In the genomic region with DNA sequence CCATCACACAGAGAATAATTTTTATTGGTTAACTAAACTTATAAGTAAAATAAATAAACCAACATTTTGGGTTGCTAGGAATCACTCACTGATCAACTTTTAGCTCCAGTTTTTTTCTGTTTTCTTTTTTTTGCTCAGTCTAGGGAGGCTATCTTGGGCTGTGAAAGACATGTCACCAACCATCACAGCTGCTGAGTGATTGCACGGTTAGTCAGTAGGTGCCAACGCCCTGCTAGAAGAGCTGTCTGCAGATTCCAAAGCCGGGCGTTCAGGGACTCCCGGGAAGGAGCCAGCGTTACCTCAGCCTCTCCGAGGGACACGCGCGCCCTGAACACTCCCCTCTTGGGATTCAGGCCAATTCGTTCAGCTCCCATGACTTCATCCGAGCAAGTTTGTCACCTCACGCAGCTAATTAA, we compare ENCODE assay signal across 9 cellular contexts.
DNase-seq lines count a peak whose midpoint lies in the region; ATAC-seq, FAIRE-seq and TF ChIP-seq lines count a peak whose summit lies in the region.
"Had no signal": no experiment of that assay in that cellular context is flagged by ENCODE, and none has a peak within 500 bp of the region (broad histone marks: within the 10 kb centered on the region; RNA-seq: fewer than 3 reads in every experiment).

No MANE protein-coding gene starts in this region.

- no peak for FAIRE-seq in urothelium cell line (lab: Jason Lieb, UNC)
- FAIRE-seq: endometrium had no signal

- peak overlapping the region; percentile 98 to 100 for H3K4me3 Mint-ChIP-seq in effector memory CD8-positive, alpha-beta T cell

- H3K9me2 ChIP-seq in SU-DHL-6 (replicated peaks; ENCODE audit: insufficient read depth, low read length) = no peaks in the 10 kb centered on the region

- H3K36me3 ChIP-seq in SU-DHL-6 (ENCODE audit: low read length) = no peaks in the 10 kb centered on the region

- H3K79me2 ChIP-seq in SU-DHL-6 (ENCODE audit: insufficient read depth, low read length) = peaks cover 62% of the 10 kb centered on the region

- no peaks in the 10 kb centered on the region for H3K27me3 Mint-ChIP-seq in effector memory CD8-positive, alpha-beta T cell

- no peaks in the 10 kb centered on the region; the same call in 1 of the 2 replicates for H3F3A ChIP-seq in SU-DHL-6 (ENCODE audit: insufficient read depth)

- H3K4me2 ChIP-seq in SU-DHL-6 (ENCODE audit: low read depth, low read length, poor library complexity, severe bottlenecking) = peak overlapping the region; percentile 98

- no peak for TF ChIP-seq CTCF in SU-DHL-6 (IDR thresholded peaks at IDR 0.05; ENCODE audit: insufficient read depth, low read length, poor library complexity, severe bottlenecking)

- peak overlapping the region; percentile 100 for H3K27ac Mint-ChIP-seq in effector memory CD8-positive, alpha-beta T cell

- H4K20me1 ChIP-seq in SU-DHL-6 (ENCODE audit: low read depth, low read length) = no peaks in the 10 kb centered on the region

- H2AFZ ChIP-seq in SU-DHL-6 (ENCODE audit: low read depth, low read length, severe bottlenecking) = peak overlapping the region; percentile 58

- H3K9me3 Mint-ChIP-seq in effector memory CD8-positive, alpha-beta T cell = no peaks in the 10 kb centered on the region

- H3K27ac ChIP-seq in SU-DHL-6 (ENCODE audit: low read depth, low read length) = peak overlapping the region; percentile 78

- peak; percentile 21 for ATAC-seq in GM19467 (IDR thresholded peaks at IDR 0.05; ENCODE audit: unreplicated experiment)
- peak; percentile 5 for ATAC-seq in HG03469 (IDR thresholded peaks at IDR 0.05; ENCODE audit: unreplicated experiment)
- peak; percentile 10 for ATAC-seq in effector memory CD8-positive, alpha-beta T cell (replicated peaks)

- peaks cover 10% of the 10 kb centered on the region for H3K36me3 Mint-ChIP-seq in effector memory CD8-positive, alpha-beta T cell (ENCODE audit: insufficient read depth)

- DNase-seq in EL = peak; percentile 84
- DNase-seq in effector memory CD8-positive, alpha-beta T cell = no peak
- peak; percentile 24 for DNase-seq in middle frontal gyrus (ENCODE audit: extremely low spot score, low spot score)
- peak; percentile 77 for DNase-seq in urothelium cell line (ENCODE audit: low spot score)
- DNase-seq in retina = no peak

- H3K9ac ChIP-seq in SU-DHL-6 (ENCODE audit: low read length) = peak overlapping the region; percentile 84

- peak overlapping the region; percentile 76 for H3K4me3 ChIP-seq in SU-DHL-6 (ENCODE audit: insufficient read depth, low read length, poor library complexity, severe bottlenecking)

- H3K4me1 Mint-ChIP-seq in effector memory CD8-positive, alpha-beta T cell (ENCODE audit: low read depth in 2 of 2) = peaks cover 31 to 46% of the 10 kb centered on the region in 2 donors

- no peaks in the 10 kb centered on the region for H3K27me3 ChIP-seq in SU-DHL-6 (ENCODE audit: low read length)

- no peaks in the 10 kb centered on the region for H3K9me3 ChIP-seq in SU-DHL-6 (ENCODE audit: insufficient read depth, low read length)

Comparison
In these comparisons a context has a peak if more than half of its experiments do, and no peak if none do; other contexts are left out.
1. DNase-seq: peak in EL (single experiment), middle frontal gyrus (single experiment) and urothelium cell line (single experiment); none in effector memory CD8-positive, alpha-beta T cell (0 of 3) and retina (single experiment).
2. Peak in every context shown above with its lines, with median percentiles within 50 percentile points of each other: ATAC-seq.